10 cellular contexts compared by ENCODE assay signal in genomic region chr3:71201939-71202338, GRCh38.
DNase-seq lines count a peak whose midpoint lies in the region; ATAC-seq, FAIRE-seq and TF ChIP-seq lines count a peak whose summit lies in the region.
"Had no signal": no experiment of that assay in that cellular context is flagged by ENCODE, and none has a peak within 500 bp of the region (broad histone marks: within the 10 kb centered on the region; RNA-seq: fewer than 3 reads in every experiment).

No MANE protein-coding gene starts in this region.

- H3K4me3 Mint-ChIP-seq in naive thymus-derived CD4-positive, alpha-beta T cell: no peak overlapping the region

- TF ChIP-seq RAD21 in liver (IDR thresholded peaks at IDR 0.05) (peak; percentile 12 to 56), HepG2 (CRISPR knock-in tag; IDR thresholded peaks at IDR 0.05) (no peak)

- H3K36me3 ChIP-seq in liver (ENCODE audit: control insufficient read depth in 4 of 4, insufficient read depth in 3 of 4, low read depth in 1 of 4, low read length in 3 of 4) (peaks cover 0 to 4% (median 0%) of the 10 kb centered on the region in 4 donors), HepG2 (replicated peaks in 1 of 2; ENCODE audit: control insufficient read depth in 1 of 2, insufficient read depth in 2 of 2, low read length in 2 of 2) (0 out of 5 replicates have a peak, but pooled peaks cover 0 to 2% of the 10 kb centered on the region in 2 experiments)
- H3K36me3 ChIP-seq in naive thymus-derived CD4-positive, alpha-beta T cell (ENCODE audit: control insufficient read depth in 2 of 3, insufficient read depth in 3 of 3, low read length in 3 of 3): peaks cover 0 to 12% (median 0%) of the 10 kb centered on the region in 3 experiments

- no peaks in the 10 kb centered on the region for H3K27me3 Mint-ChIP-seq in naive thymus-derived CD4-positive, alpha-beta T cell

- H3K4me1 Mint-ChIP-seq in naive thymus-derived CD4-positive, alpha-beta T cell: peaks cover 2 to 80% (median 72%) of the 10 kb centered on the region in 7 donors

- no peaks in the 10 kb centered on the region for H3K9me3 ChIP-seq in liver (ENCODE audit: control insufficient read depth in 4 of 4, low read length in 3 of 4)
- no peaks in the 10 kb centered on the region for H3K9me3 ChIP-seq in HepG2 (ENCODE audit: low read length)
- no peaks in the 10 kb centered on the region for H3K9me3 ChIP-seq in naive thymus-derived CD4-positive, alpha-beta T cell (ENCODE audit: control insufficient read depth in 2 of 3, low read length in 3 of 3)

- H3K27ac Mint-ChIP-seq in naive thymus-derived CD4-positive, alpha-beta T cell: peak overlapping the region in 6 of 9 donors; percentile 11 to 82 (median 34)

- FAIRE-seq in HepG2 (lab: Jason Lieb, UNC): no peak
- FAIRE-seq in HTR-8/SVneo (lab: Jason Lieb, UNC): no peak
- FAIRE-seq: bronchial epithelial cell had no signal

- WGBS in liver: 71% methylated on average over 1 of the region's 1 CpG
- 83% methylated on average over 1 of the region's 1 CpG for WGBS in HepG2 (ENCODE audit: low lambda C conversion rate)

- H3K27me3 ChIP-seq in liver (ENCODE audit: control insufficient read depth in 4 of 4, insufficient read depth in 4 of 4, low read length in 3 of 4): no peaks in the 10 kb centered on the region
- H3K27me3 ChIP-seq in HepG2 (ENCODE audit: control insufficient read depth in 1 of 2, insufficient read depth in 2 of 2, low read length in 2 of 2): no peaks in the 10 kb centered on the region
- no peaks in the 10 kb centered on the region for H3K27me3 ChIP-seq in naive thymus-derived CD4-positive, alpha-beta T cell (ENCODE audit: control insufficient read depth in 2 of 2, insufficient read depth in 2 of 2, low read length in 2 of 2)

- H4K20me1 ChIP-seq in HepG2 (ENCODE audit: insufficient read depth, low read length): no peaks in the 10 kb centered on the region

- DNase-seq in HepG2 (ENCODE audit: low spot score) (no peak), fibroblast of mammary gland (ENCODE audit: low read depth) (peak; percentile 76), GM19238 (ENCODE audit: insufficient read length, low spot score) (no peak), HTR-8/SVneo (ENCODE audit: insufficient read length, low spot score) (no peak), NCI-H2171 (lab: John Stamatoyannopoulos, UW) (no peak)
- DNase-seq in naive thymus-derived CD4-positive, alpha-beta T cell: no peak
- DNase-seq in activated CD4-positive, CD25-positive, alpha-beta regulatory T cell (lab: John Stamatoyannopoulos, UW): no peak
- DNase-seq: stimulated activated CD4-positive, alpha-beta T cell treated with anti-CD3 and anti-CD28 coated beads, Interleukin-12 subunit alpha, Interleukin-12 subunit beta, amount 100 ng/mL, for 4 hours had no signal

- CTCF ChIA-PET in HepG2 (lab: Yijun Ruan, JAX; ENCODE audit: low intra/inter-chr PET ratio, low total read pairs): no interaction called here
- CTCF ChIA-PET in naive thymus-derived CD4-positive, alpha-beta T cell (lab: Charles Lee): no interaction called here

- in situ Hi-C loops in HepG2 (cut with HindIII; ENCODE audit: extremely low pct_ligation_motif_present, low pct_unique_long_range_greater_than_20kb): no loop called here

- no peak for TF ChIP-seq POLR2A in HepG2 (IDR thresholded peaks at IDR 0.05; ENCODE audit: insufficient read depth in 1 of 2, low read depth in 2 of 2, low read length in 2 of 2)

- H3K9ac ChIP-seq in liver (ENCODE audit: low read depth in 1 of 2, low read length in 2 of 2): no peak overlapping the region
- no peak overlapping the region for H3K9ac ChIP-seq in HepG2 (ENCODE audit: insufficient read depth, low read depth, low read length)

- peaks cover 31% of the 10 kb centered on the region for H3K79me2 ChIP-seq in HepG2 (ENCODE audit: insufficient read depth, low read length)

- no peak for TF ChIP-seq EP300 in HepG2 (IDR thresholded peaks at IDR 0.05; ENCODE audit: low read depth in 2 of 2, low read length in 2 of 2)
- TF ChIP-seq EP300 in HepG2 (CRISPR knock-in tag; IDR thresholded peaks at IDR 0.05; ENCODE audit: borderline replicate concordance): no peak

- no peak overlapping the region for H3K4me2 ChIP-seq in HepG2 (ENCODE audit: low read depth, low read length)

- H3K27ac ChIP-seq in liver (ENCODE audit: low read depth in 1 of 2, low read length in 2 of 2) (no peak overlapping the region), HepG2 (ENCODE audit: extremely low read length, insufficient read depth, low read length) (no peak overlapping the region)
- H3K27ac ChIP-seq in naive thymus-derived CD4-positive, alpha-beta T cell (ENCODE audit: low read depth, low read length): no peak overlapping the region

- no peak overlapping the region for H3K4me3 ChIP-seq in liver (ENCODE audit: low read depth in 1 of 3, low read length in 3 of 3)
- H3K4me3 ChIP-seq in HepG2 (replicated peaks in 1 of 3; ENCODE audit: insufficient read depth in 1 of 3, low read depth in 2 of 3, low read length in 3 of 3): no peak overlapping the region
- H3K4me3 ChIP-seq in fibroblast of mammary gland (ENCODE audit: control insufficient read depth, low read depth, low read length): no peak overlapping the region
- no peak overlapping the region for H3K4me3 ChIP-seq in naive thymus-derived CD4-positive, alpha-beta T cell (ENCODE audit: low read length)

- H2AFZ ChIP-seq in HepG2 (ENCODE audit: low read length): no peak overlapping the region

- no peak for ATAC-seq in HepG2
- no peak for ATAC-seq in naive thymus-derived CD4-positive, alpha-beta T cell

- H3K4me1 ChIP-seq in liver (ENCODE audit: control insufficient read depth in 4 of 4, insufficient read depth in 4 of 4, low read length in 3 of 4) (peaks cover 0 to 14% (median 4%) of the 10 kb centered on the region in 4 donors), HepG2 (ENCODE audit: insufficient read depth, low read length) (peaks cover 41% of the 10 kb centered on the region)
- H3K4me1 ChIP-seq in naive thymus-derived CD4-positive, alpha-beta T cell (ENCODE audit: control insufficient read depth in 2 of 2, insufficient read depth in 2 of 2, low read length in 2 of 2): peaks cover 0 to 20% of the 10 kb centered on the region in 2 donors

- H3K9me3 Mint-ChIP-seq in naive thymus-derived CD4-positive, alpha-beta T cell: peaks cover 0 to 7% (median 0%) of the 10 kb centered on the region in 11 donors

- POLR2A ChIA-PET in HepG2 (lab: Yijun Ruan, JAX): no interaction called here
- POLR2A ChIA-PET in naive thymus-derived CD4-positive, alpha-beta T cell (lab: Charles Lee): no interaction called here

- TF ChIP-seq CTCF in liver (IDR thresholded peaks at IDR 0.05; ENCODE audit: low read depth, low read length, missing input control): no peak
- no peak for TF ChIP-seq CTCF in HepG2 (CRISPR knock-in tag; IDR thresholded peaks at IDR 0.05)
- TF ChIP-seq CTCF in fibroblast of mammary gland (conservative IDR thresholded peaks at IDR 0.05; ENCODE audit: control insufficient read depth, insufficient read depth, low read depth, low read length): no peak

- no TSS peak for BruUV-seq in HepG2 (replicated peaks; lab: Mats Ljungman, UMichigan)

- H3K36me3 Mint-ChIP-seq in naive thymus-derived CD4-positive, alpha-beta T cell: peaks cover 4 to 20% (median 15%) of the 10 kb centered on the region in 5 donors

- intact Hi-C loops in HepG2 (cut with micrococcal nuclease; ENCODE audit: unreplicated experiment): no loop called here
- intact Hi-C loops in naive thymus-derived CD4-positive, alpha-beta T cell (cut with micrococcal nuclease): loop anchor here in 1 of 2 donors (2.0 kb wide), 2 partner anchors 13 to 17 kb away; no protein-coding TSS in a partner anchor

TF ChIP-seq in liver, 16 proteins besides CTCF, POLR2A, EP300 and RAD21:
- TF ChIP-seq HNF4A (conservative IDR thresholded peaks at IDR 0.05): peak in 1 of 2 donors; percentile 19
- TF ChIP-seq EGR1 (IDR thresholded peaks at IDR 0.05; ENCODE audit: low read depth in 2 of 2): no peak

TF ChIP-seq in HepG2, 621 proteins besides CTCF, POLR2A, EP300 and RAD21 (continues in another document):
- TF ChIP-seq ZFAT (CRISPR knock-in tag; conservative IDR thresholded peaks at IDR 0.05) (no peak), MLXIP (CRISPR knock-in tag; IDR thresholded peaks at IDR 0.05; ENCODE audit: borderline replicate concordance) (no peak), ZZZ3 (CRISPR knock-in tag; IDR thresholded peaks at IDR 0.05; ENCODE audit: borderline replicate concordance) (no peak), ZNF432 (CRISPR knock-in tag; IDR thresholded peaks at IDR 0.05; ENCODE audit: borderline replicate concordance) (no peak), TMF1 (CRISPR knock-in tag; IDR thresholded peaks at IDR 0.05; ENCODE audit: low read depth) (no peak)
